23 cellular contexts compared by ENCODE assay signal in genomic region chr5:77991084-77991483, GRCh38.
DNase-seq lines count a peak whose midpoint lies in the region; ATAC-seq and TF ChIP-seq lines count a peak whose summit lies in the region.
"Had no signal": no experiment of that assay in that cellular context is flagged by ENCODE, and none has a peak within 500 bp of the region (broad histone marks: within the 10 kb centered on the region; RNA-seq: fewer than 3 reads in every experiment).

No MANE protein-coding gene starts in this region.

- no peaks in the 10 kb centered on the region for H3K9me3 Mint-ChIP-seq in activated naive CD8-positive, alpha-beta T cell treated with anti-CD3 and anti-CD28 coated beads, Interleukin-2, amount 50 U/mL, for 24 hours
- H3K9me3 Mint-ChIP-seq in activated naive CD8-positive, alpha-beta T cell treated with anti-CD3 and anti-CD28 coated beads for 36 hours = no peaks in the 10 kb centered on the region
- no peaks in the 10 kb centered on the region for H3K9me3 Mint-ChIP-seq in activated T-cell treated with anti-CD3 and anti-CD28 coated beads, Interleukin-2, amount 50 U/mL, for 4 hours
- H3K9me3 Mint-ChIP-seq in activated naive CD4-positive, alpha-beta T cell treated with anti-CD3 and anti-CD28 coated beads for 36 hours = no peaks in the 10 kb centered on the region
- H3K9me3 Mint-ChIP-seq: CD4-positive, alpha-beta T cell; IgD-negative memory B cell; natural killer cell; stimulated activated naive CD8-positive, alpha-beta T cell treated with anti-CD3 and anti-CD28 coated beads, Interleukin-15, Interleukin-2, amounts not matched to agents 100 ng/mL and 50 ng/mL, for 24 hours had no signal

- H3K27ac Mint-ChIP-seq in activated naive CD8-positive, alpha-beta T cell treated with anti-CD3 and anti-CD28 coated beads, Interleukin-2, amount 50 U/mL, for 24 hours = no peak overlapping the region
- no peak overlapping the region for H3K27ac Mint-ChIP-seq in activated naive CD8-positive, alpha-beta T cell treated with anti-CD3 and anti-CD28 coated beads for 36 hours
- no peak overlapping the region for H3K27ac Mint-ChIP-seq in activated naive CD4-positive, alpha-beta T cell treated with anti-CD3 and anti-CD28 coated beads for 36 hours
- H3K27ac Mint-ChIP-seq: brain; CD4-positive, alpha-beta T cell; IgD-negative memory B cell; natural killer cell; stimulated activated naive CD8-positive, alpha-beta T cell treated with anti-CD3 and anti-CD28 coated beads, Interleukin-15, Interleukin-2, amounts not matched to agents 100 ng/mL and 50 ng/mL, for 24 hours had no signal

- no peaks in the 10 kb centered on the region for H4K20me1 ChIP-seq in mammary epithelial cell (ENCODE audit: insufficient read depth, low read length)

- WGBS in mammary epithelial cell (ENCODE audit: low coverage, missing lambda C conversion rate) = 94% methylated on average over 4 of the region's 5 CpGs

- H3K4me1 Mint-ChIP-seq in activated naive CD8-positive, alpha-beta T cell treated with anti-CD3 and anti-CD28 coated beads, Interleukin-2, amount 50 U/mL, for 24 hours = peaks cover 2% of the 10 kb centered on the region
- peaks cover 3% of the 10 kb centered on the region for H3K4me1 Mint-ChIP-seq in activated naive CD8-positive, alpha-beta T cell treated with anti-CD3 and anti-CD28 coated beads for 36 hours
- no peaks in the 10 kb centered on the region for H3K4me1 Mint-ChIP-seq in activated T-cell treated with anti-CD3 and anti-CD28 coated beads, Interleukin-2, amount 50 U/mL, for 4 hours (ENCODE audit: low read depth)
- H3K4me1 Mint-ChIP-seq in activated naive CD4-positive, alpha-beta T cell treated with anti-CD3 and anti-CD28 coated beads for 36 hours (ENCODE audit: low read depth) = no peaks in the 10 kb centered on the region
- H3K4me1 Mint-ChIP-seq: IgD-negative memory B cell, natural killer cell had no signal

- H3K4me3 Mint-ChIP-seq in activated naive CD8-positive, alpha-beta T cell treated with anti-CD3 and anti-CD28 coated beads, Interleukin-2, amount 50 U/mL, for 24 hours = no peak overlapping the region
- H3K4me3 Mint-ChIP-seq in activated naive CD8-positive, alpha-beta T cell treated with anti-CD3 and anti-CD28 coated beads for 36 hours = no peak overlapping the region
- no peak overlapping the region for H3K4me3 Mint-ChIP-seq in activated T-cell treated with anti-CD3 and anti-CD28 coated beads, Interleukin-2, amount 50 U/mL, for 4 hours
- H3K4me3 Mint-ChIP-seq in activated naive CD4-positive, alpha-beta T cell treated with anti-CD3 and anti-CD28 coated beads for 36 hours = no peak overlapping the region
- H3K4me3 Mint-ChIP-seq: brain; CD4-positive, alpha-beta T cell; IgD-negative memory B cell; natural killer cell; stimulated activated naive CD8-positive, alpha-beta T cell treated with anti-CD3 and anti-CD28 coated beads, Interleukin-15, Interleukin-2, amounts not matched to agents 100 ng/mL and 50 ng/mL, for 24 hours had no signal

- no peak overlapping the region for H3K9ac ChIP-seq in mammary epithelial cell (ENCODE audit: insufficient read depth, low read length)

- no peak overlapping the region for H3K27ac ChIP-seq in mammary epithelial cell (ENCODE audit: insufficient read depth, low read depth, low read length)
- H3K27ac ChIP-seq: foreskin keratinocyte, heart right ventricle, ovary, right atrium auricular region had no signal

- no peaks in the 10 kb centered on the region for H3K79me2 ChIP-seq in mammary epithelial cell (ENCODE audit: insufficient read depth, low read length)

- peak; percentile 46 for ATAC-seq in activated naive CD8-positive, alpha-beta T cell treated with anti-CD3 and anti-CD28 coated beads, Interleukin-2, amount 50 U/mL, for 24 hours
- ATAC-seq in activated T-cell treated with anti-CD3 and anti-CD28 coated beads, Interleukin-2, amount 50 U/mL, for 4 hours = no peak
- ATAC-seq: foreskin keratinocyte, heart right ventricle, natural killer cell, Panc1 had no signal

- intact Hi-C loops in mammary epithelial cell (cut with micrococcal nuclease) = no loop called here
- intact Hi-C loops in activated naive CD4-positive, alpha-beta T cell treated with anti-CD3 and anti-CD28 coated beads for 36 hours (cut with micrococcal nuclease) = no loop called here

- no peaks in the 10 kb centered on the region for H3K36me3 Mint-ChIP-seq in activated naive CD8-positive, alpha-beta T cell treated with anti-CD3 and anti-CD28 coated beads, Interleukin-2, amount 50 U/mL, for 24 hours (ENCODE audit: low read depth)
- no peaks in the 10 kb centered on the region for H3K36me3 Mint-ChIP-seq in activated naive CD8-positive, alpha-beta T cell treated with anti-CD3 and anti-CD28 coated beads for 36 hours
- peaks cover 3% of the 10 kb centered on the region for H3K36me3 Mint-ChIP-seq in activated T-cell treated with anti-CD3 and anti-CD28 coated beads, Interleukin-2, amount 50 U/mL, for 4 hours (ENCODE audit: insufficient read depth)
- H3K36me3 Mint-ChIP-seq in activated naive CD4-positive, alpha-beta T cell treated with anti-CD3 and anti-CD28 coated beads for 36 hours (ENCODE audit: low read depth) = no peaks in the 10 kb centered on the region
- H3K36me3 Mint-ChIP-seq: brain, natural killer cell had no signal

- no peaks in the 10 kb centered on the region for H3K4me1 ChIP-seq in mammary epithelial cell (ENCODE audit: insufficient read depth, low read length)
- H3K4me1 ChIP-seq: foreskin keratinocyte, heart right ventricle, right atrium auricular region had no signal

- H3K9me3 ChIP-seq in mammary epithelial cell (replicated peaks; ENCODE audit: insufficient read depth, low read length) = no peaks in the 10 kb centered on the region
- H3K9me3 ChIP-seq: heart right ventricle, ovary, right atrium auricular region had no signal

- dilution Hi-C loops in mammary epithelial cell (cut with HindIII; ENCODE audit: low sequenced_read_pairs) = no loop called here

- no peak overlapping the region for H3K4me3 ChIP-seq in fibroblast of villous mesenchyme (ENCODE audit: low read depth, low read length)
- H3K4me3 ChIP-seq in mammary epithelial cell (replicated peaks in 1 of 3; ENCODE audit: insufficient read depth in 1 of 3, low read depth in 2 of 3, low read length in 3 of 3) = no peak overlapping the region
- H3K4me3 ChIP-seq: heart right ventricle, ovary, right atrium auricular region had no signal

- H3K36me3 ChIP-seq in mammary epithelial cell (ENCODE audit: insufficient read depth, low read length) = no peaks in the 10 kb centered on the region
- H3K36me3 ChIP-seq: ovary, right atrium auricular region had no signal

- peak; percentile 4 for TF ChIP-seq CTCF in fibroblast of villous mesenchyme (IDR thresholded peaks at IDR 0.05; ENCODE audit: insufficient read depth, low read depth, low read length)
- TF ChIP-seq CTCF in mammary epithelial cell (conservative IDR thresholded peaks at IDR 0.05 in 1 of 2, IDR thresholded peaks at IDR 0.05 in 1 of 2; ENCODE audit: extremely low read depth in 1 of 2, insufficient read depth in 1 of 2, low read depth in 1 of 2, low read length in 2 of 2) = no peak

- no TSS peak for BruUV-seq in mammary epithelial cell (replicated peaks; lab: Mats Ljungman, UMichigan)

- CTCF ChIA-PET in mammary epithelial cell (lab: Charles Lee; ENCODE audit: low non-redundant PET) = no interaction called here
- CTCF ChIA-PET in activated naive CD4-positive, alpha-beta T cell treated with anti-CD3 and anti-CD28 coated beads for 36 hours (lab: Charles Lee) = no interaction called here

- H3K27me3 Mint-ChIP-seq in activated naive CD8-positive, alpha-beta T cell treated with anti-CD3 and anti-CD28 coated beads, Interleukin-2, amount 50 U/mL, for 24 hours = no peaks in the 10 kb centered on the region
- no peaks in the 10 kb centered on the region for H3K27me3 Mint-ChIP-seq in activated naive CD8-positive, alpha-beta T cell treated with anti-CD3 and anti-CD28 coated beads for 36 hours
- no peaks in the 10 kb centered on the region for H3K27me3 Mint-ChIP-seq in activated T-cell treated with anti-CD3 and anti-CD28 coated beads, Interleukin-2, amount 50 U/mL, for 4 hours (ENCODE audit: low read depth)
- H3K27me3 Mint-ChIP-seq in activated naive CD4-positive, alpha-beta T cell treated with anti-CD3 and anti-CD28 coated beads for 36 hours (ENCODE audit: low read depth) = no peaks in the 10 kb centered on the region
- H3K27me3 Mint-ChIP-seq: CD4-positive, alpha-beta T cell; IgD-negative memory B cell; stimulated activated naive CD8-positive, alpha-beta T cell treated with anti-CD3 and anti-CD28 coated beads, Interleukin-15, Interleukin-2, amounts not matched to agents 100 ng/mL and 50 ng/mL, for 24 hours had no signal

- no peak for DNase-seq in activated naive CD8-positive, alpha-beta T cell treated with anti-CD3 and anti-CD28 coated beads, Interleukin-2, amount 50 U/mL, for 24 hours
- no peak for DNase-seq in activated naive CD8-positive, alpha-beta T cell treated with anti-CD3 and anti-CD28 coated beads for 36 hours
- DNase-seq in SHP77 treated with DMSO at 0.1 percent for 48 hours (lab: John Stamatoyannopoulos, UW) = peak; percentile 29
- no peak for DNase-seq in fibroblast of villous mesenchyme (ENCODE audit: low read depth)
- peak; percentile 47 for DNase-seq in superior temporal gyrus (ENCODE audit: extremely low spot score)
- no peak for DNase-seq in mammary epithelial cell
- no peak for DNase-seq in activated T-cell treated with anti-CD3 and anti-CD28 coated beads, Interleukin-2, amount 50 U/mL, for 4 hours
- no peak for DNase-seq in activated naive CD4-positive, alpha-beta T cell treated with anti-CD3 and anti-CD28 coated beads for 36 hours
- DNase-seq: 8988T; activated gamma-delta T cell; CD4-positive, alpha-beta T cell; effector CD8-positive, alpha-beta T cell; foreskin keratinocyte; heart right ventricle; natural killer cell; NCI-H1436 treated with DMSO at 0.1 percent for 48 hours; ovary; trophoblast cell had no signal

- H3K4me2 ChIP-seq in mammary epithelial cell (ENCODE audit: insufficient read depth, low read depth, low read length) = no peak overlapping the region

- H3K27me3 ChIP-seq in mammary epithelial cell (ENCODE audit: insufficient read depth, low read length) = no peaks in the 10 kb centered on the region
- H3K27me3 ChIP-seq: foreskin keratinocyte, heart right ventricle, ovary, right atrium auricular region had no signal

- no peak overlapping the region for H2AFZ ChIP-seq in mammary epithelial cell (ENCODE audit: low read depth, low read length)

- in situ Hi-C loops in mammary epithelial cell (cut with MboI; ENCODE audit: low sequenced_read_pairs in 2 of 2) = no loop called here

Comparison
In these comparisons a context has a peak if more than half of its experiments do, and no peak if none do; other contexts are left out.
1. DNase-seq: peak in SHP77 treated with DMSO at 0.1 percent for 48 hours (single experiment) and superior temporal gyrus (single experiment); none in activated naive CD8-positive, alpha-beta T cell treated with anti-CD3 and anti-CD28 coated beads, Interleukin-2, amount 50 U/mL, for 24 hours (single experiment), activated naive CD8-positive, alpha-beta T cell treated with anti-CD3 and anti-CD28 coated beads for 36 hours (single experiment), fibroblast of villous mesenchyme (single experiment), mammary epithelial cell (single experiment), activated T-cell treated with anti-CD3 and anti-CD28 coated beads, Interleukin-2, amount 50 U/mL, for 4 hours (single experiment) and activated naive CD4-positive, alpha-beta T cell treated with anti-CD3 and anti-CD28 coated beads for 36 hours (single experiment).